Comparison of ENCODE assay signal across 23 cellular contexts in the genomic region with DNA sequence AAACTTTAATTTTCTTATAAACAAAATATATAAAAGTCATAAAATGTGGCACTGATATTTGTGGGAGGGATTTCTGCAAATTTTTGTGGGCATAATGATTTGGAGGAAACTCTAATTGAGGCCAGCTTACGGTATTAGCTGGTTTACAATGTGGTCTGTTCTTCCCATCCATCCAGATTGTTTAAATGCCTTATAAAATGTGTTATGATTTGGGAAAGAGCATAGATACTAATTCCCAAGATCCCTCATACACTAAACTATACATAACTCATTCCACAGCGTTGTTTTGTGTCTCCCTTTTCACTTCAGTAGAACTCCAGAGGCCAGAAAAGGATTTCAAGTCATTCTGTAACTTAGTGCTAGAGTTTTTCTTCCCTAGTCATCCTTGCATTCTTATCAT.
A peak's percentile ranks its signal among the peaks of the same experiment; 100 is the strongest.
DNase-seq lines count a peak whose midpoint lies in the region; ATAC-seq and TF ChIP-seq lines count a peak whose summit lies in the region.
"Had no signal": no experiment of that assay in that cellular context is flagged by ENCODE, and none has a peak within 500 bp of the region (broad histone marks: within the 10 kb centered on the region; RNA-seq: fewer than 3 reads in every experiment).

No MANE protein-coding gene starts in this region.

- no peaks in the 10 kb centered on the region for H3F3A ChIP-seq in smooth muscle cell (ENCODE audit: low read depth)

- H3K9ac ChIP-seq in smooth muscle cell (ENCODE audit: low read depth) = no peak overlapping the region

- H2AFZ ChIP-seq in smooth muscle cell (ENCODE audit: low read depth) = no peak overlapping the region
- H2AFZ ChIP-seq: GM23338 had no signal

- no peaks in the 10 kb centered on the region for H3K4me1 ChIP-seq in smooth muscle cell (ENCODE audit: low read depth)
- H3K4me1 ChIP-seq: A549, BE2C had no signal

- DNase-seq in AG09309 (ENCODE audit: low read depth) (peak; percentile 84), EH (ENCODE audit: low read depth) (peak; percentile 19), fibroblast of villous mesenchyme (ENCODE audit: low read depth) (peak; percentile 7), smooth muscle cell (lab: John Stamatoyannopoulos, UW; ENCODE audit: unreplicated experiment) (no peak), EL (no peak), endothelial cell (ENCODE audit: low spot score) (no peak)
- DNase-seq: 8988T; ACHN; AML-193; BE2C; C1 segment of cervical spinal cord; Calu3; CD4-positive, alpha-beta memory T cell; COR-L47; DMS53; DMS79 treated with DMSO at 0.1 percent for 48 hours; GDM1; H9 had no signal

- no peak for TF ChIP-seq CTCF in AG09309 (IDR thresholded peaks at IDR 0.05; ENCODE audit: control insufficient read depth, insufficient read depth, low read depth, low read length, missing control alignments)
- TF ChIP-seq CTCF in fibroblast of villous mesenchyme (IDR thresholded peaks at IDR 0.05; ENCODE audit: insufficient read depth, low read depth, low read length) = no peak
- no peak for TF ChIP-seq CTCF in smooth muscle cell (IDR thresholded peaks at IDR 0.05; ENCODE audit: borderline replicate concordance, insufficient read depth, poor library complexity, severe bottlenecking)
- no peak for TF ChIP-seq CTCF in endothelial cell (IDR thresholded peaks at IDR 0.05; ENCODE audit: unreplicated experiment)

- ATAC-seq in activated CD4-positive, CD25-positive, alpha-beta regulatory T cell treated with anti-CD3 and anti-CD28 coated beads, Interleukin-2, amount 50 U/mL, for 24 hours = no peak
- ATAC-seq: A549, GM12878, GM23338, HCT116 had no signal

- no peaks in the 10 kb centered on the region for H3K9me3 Mint-ChIP-seq in endothelial cell (ENCODE audit: unreplicated experiment)
- H3K9me3 Mint-ChIP-seq: GM23338, H9 had no signal

- no peaks in the 10 kb centered on the region for H3K36me3 ChIP-seq in smooth muscle cell (ENCODE audit: low read depth)
- H3K36me3 ChIP-seq: BE2C had no signal

- 30% methylated on average over 2 of the region's 2 CpGs for whole genome bisulfite sequencing in smooth muscle cell (ENCODE audit: low lambda C conversion rate)

- H3K36me3 Mint-ChIP-seq in endothelial cell (ENCODE audit: low read depth, unreplicated experiment) = no peaks in the 10 kb centered on the region
- H3K36me3 Mint-ChIP-seq: CD4-positive, alpha-beta memory T cell had no signal

- peak overlapping the region; percentile 37 for H3K4me2 ChIP-seq in smooth muscle cell
- H3K4me2 ChIP-seq: A549, GM23338 had no signal

- no peaks in the 10 kb centered on the region for H3K27me3 ChIP-seq in smooth muscle cell (ENCODE audit: low read depth)
- H3K27me3 ChIP-seq: BE2C had no signal

- no peak overlapping the region for H3K27ac Mint-ChIP-seq in endothelial cell (ENCODE audit: unreplicated experiment)
- H3K27ac Mint-ChIP-seq: CD4-positive, alpha-beta memory T cell; GM23338; H9 had no signal

- no peak overlapping the region for H3K27ac ChIP-seq in smooth muscle cell (ENCODE audit: low read depth)
- H3K27ac ChIP-seq: A549 had no signal

- H3K4me3 ChIP-seq in AG09309 (ENCODE audit: control insufficient read depth, low read depth, low read length) (no peak overlapping the region), fibroblast of villous mesenchyme (ENCODE audit: low read depth, low read length) (no peak overlapping the region), smooth muscle cell (no peak overlapping the region)
- H3K4me3 ChIP-seq: A549, GM12878, GM23338 had no signal

- H4K20me1 ChIP-seq in smooth muscle cell (ENCODE audit: low read depth) = no peaks in the 10 kb centered on the region

- H3K4me3 Mint-ChIP-seq in endothelial cell (ENCODE audit: unreplicated experiment) = no peak overlapping the region
- H3K4me3 Mint-ChIP-seq: CD4-positive, alpha-beta memory T cell; GM23338; H9 had no signal

- no peaks in the 10 kb centered on the region for H3K27me3 Mint-ChIP-seq in endothelial cell (ENCODE audit: unreplicated experiment)
- H3K27me3 Mint-ChIP-seq: CD4-positive, alpha-beta memory T cell had no signal

- H3K9me3 ChIP-seq in smooth muscle cell (replicated peaks; ENCODE audit: low read depth) = no peaks in the 10 kb centered on the region
- H3K9me3 ChIP-seq: A549, BE2C had no signal

- no peaks in the 10 kb centered on the region for H3K79me2 ChIP-seq in smooth muscle cell (ENCODE audit: low read depth)

- no peaks in the 10 kb centered on the region for H3K4me1 Mint-ChIP-seq in endothelial cell (ENCODE audit: unreplicated experiment)
- H3K4me1 Mint-ChIP-seq: CD4-positive, alpha-beta memory T cell; GM23338; H9 had no signal

Comparison
In these comparisons a context has a peak if more than half of its experiments do, and no peak if none do; other contexts are left out.
1. DNase-seq: peak in AG09309 (single experiment), EH (single experiment) and fibroblast of villous mesenchyme (single experiment); none in smooth muscle cell (single experiment), EL (single experiment) and endothelial cell (single experiment).